ENCODE assay signal across 20 cellular contexts in the genomic region with DNA sequence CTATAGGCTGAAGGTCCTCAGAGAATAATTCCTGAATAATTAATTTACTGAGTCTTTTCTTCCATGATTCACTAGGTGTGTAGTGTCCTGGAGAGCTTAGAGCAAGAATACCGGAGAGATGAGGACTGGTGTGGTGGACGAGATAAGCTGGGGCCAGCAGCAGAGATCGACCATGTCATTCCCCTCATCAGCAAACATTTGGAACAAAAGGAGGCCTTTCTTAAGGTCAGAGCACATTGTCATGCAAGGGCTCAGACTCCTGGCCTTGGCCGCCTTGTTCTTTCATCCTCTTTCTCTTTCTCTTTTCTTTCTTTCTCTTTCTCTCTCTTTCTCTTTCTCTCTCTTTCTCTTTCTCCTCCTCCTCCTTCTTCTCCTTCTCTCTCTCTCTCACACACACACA.
DNase-seq lines count a peak whose midpoint lies in the region; ATAC-seq, FAIRE-seq and TF ChIP-seq lines count a peak whose summit lies in the region.
"Had no signal": no experiment of that assay in that cellular context is flagged by ENCODE, and none has a peak within 500 bp of the region (broad histone marks: within the 10 kb centered on the region; RNA-seq: fewer than 3 reads in every experiment).

No MANE protein-coding gene starts in this region.

- H3K23me2 ChIP-seq in H9 (ENCODE audit: insufficient read length, low read depth, low read length, poor library complexity, severe bottlenecking): no peaks in the 10 kb centered on the region

- H3K4me3 ChIP-seq in iPS DF 6.9 (ENCODE audit: low read length): no peak overlapping the region
- no peak overlapping the region for H3K4me3 ChIP-seq in neuronal stem cell (ENCODE audit: low read length in 2 of 2)
- H3K4me3 ChIP-seq: MG63, SJCRH30 had no signal

- no peak overlapping the region for H3T11ph ChIP-seq in H9 (ENCODE audit: low read length)

- no peak for FAIRE-seq in D721Med (lab: Jason Lieb, UNC)
- FAIRE-seq: GM12891, RCC 7860 had no signal

- no peak overlapping the region for H4K5ac ChIP-seq in H9 (ENCODE audit: insufficient read length, low read depth, low read length)

- H2AFZ ChIP-seq in H9 (ENCODE audit: low read length): no peak overlapping the region
- peak overlapping the region; percentile 0 for H2AFZ ChIP-seq in neuronal stem cell (ENCODE audit: low read length)

- TF ChIP-seq CTCF in H9 (conservative IDR thresholded peaks at IDR 0.05): no peak
- no peak for TF ChIP-seq CTCF in D721Med (IDR thresholded peaks at IDR 0.05; ENCODE audit: insufficient read depth, missing control alignments)

- H2BK5ac ChIP-seq in H9 (ENCODE audit: insufficient read length, low read length) (no peak overlapping the region), neuronal stem cell (ENCODE audit: low read length) (no peak overlapping the region)

- no peaks in the 10 kb centered on the region for H3K27me3 Mint-ChIP-seq in H9 (ENCODE audit: low read depth)
- peaks cover 6% of the 10 kb centered on the region for H3K27me3 Mint-ChIP-seq in activated naive CD4-positive, alpha-beta T cell treated with anti-CD3 and anti-CD28 coated beads for 36 hours (ENCODE audit: low read depth)
- H3K27me3 Mint-ChIP-seq in T-cell: peaks cover 7 to 12% of the 10 kb centered on the region in 2 donors

- H2BK20ac ChIP-seq in H9 (ENCODE audit: low read depth, low read length, poor library complexity, severe bottlenecking): no peak overlapping the region

- H3K56ac ChIP-seq in H9 (ENCODE audit: insufficient read length, low read depth, low read length): no peak overlapping the region

- no CpG with 5 or more reads among the region's 4 CpGs for WGBS in H9 (ENCODE audit: extremely low coverage, insufficient read length, low lambda C conversion rate)
- WGBS in iPS DF 6.9 (ENCODE audit: insufficient coverage, insufficient read length): no CpG with 5 or more reads among the region's 4 CpGs
- WGBS in neuronal stem cell (ENCODE audit: extremely low coverage in 2 of 2, insufficient read length in 2 of 2, insufficient replicate concordance in 1 of 2), 2 donors: no CpG with 5 or more reads among the region's 4 CpGs

- ATAC-seq in T-cell (replicated peaks in 1 of 4): no peak

- H3K4ac ChIP-seq in H9 (ENCODE audit: low read depth, low read length) (no peak overlapping the region), neuronal stem cell (ENCODE audit: low read length) (no peak overlapping the region)

- H2BK12ac ChIP-seq in H9 (ENCODE audit: insufficient read length, low read depth, low read length) (no peak overlapping the region), neuronal stem cell (ENCODE audit: low read length) (no peak overlapping the region)

- H3K36me3 Mint-ChIP-seq in H9 (ENCODE audit: insufficient read depth in 1 of 3, low read depth in 3 of 3) (peaks cover 0 to 10% (median 0%) of the 10 kb centered on the region in 3 experiments; a peak in 4 of 7 replicates), T-cell (no peaks in the 10 kb centered on the region)
- H3K36me3 Mint-ChIP-seq in activated naive CD4-positive, alpha-beta T cell treated with anti-CD3 and anti-CD28 coated beads for 36 hours (ENCODE audit: low read depth): no peaks in the 10 kb centered on the region
- H3K36me3 Mint-ChIP-seq: CD4-positive, CD25-positive, alpha-beta regulatory T cell had no signal

- H3K27ac ChIP-seq in H9 (ENCODE audit: insufficient read length, low read depth, low read length) (no peak overlapping the region), angular gyrus (ENCODE audit: low read depth, low read length) (peak overlapping the region; percentile 41), iPS DF 6.9 (ENCODE audit: low read length) (no peak overlapping the region), neuronal stem cell (replicated peaks; ENCODE audit: low read length) (no peak overlapping the region)
- H3K27ac ChIP-seq: SJCRH30 had no signal

- H3K4me1 Mint-ChIP-seq in H9 (peaks cover 30 to 33% of the 10 kb centered on the region in 2 experiments), T-cell (no peaks in the 10 kb centered on the region)
- H3K4me1 Mint-ChIP-seq in activated naive CD4-positive, alpha-beta T cell treated with anti-CD3 and anti-CD28 coated beads for 36 hours (ENCODE audit: low read depth): no peaks in the 10 kb centered on the region
- H3K4me1 Mint-ChIP-seq: CD4-positive, CD25-positive, alpha-beta regulatory T cell had no signal

- H3K9ac ChIP-seq in H9 (ENCODE audit: extremely low read depth, insufficient read length, low read length) (no peak overlapping the region), neuronal stem cell (ENCODE audit: low read depth, low read length, poor library complexity) (no peak overlapping the region)

- H4K20me1 ChIP-seq in H9 (ENCODE audit: control insufficient read depth, insufficient read depth, insufficient read length): no peaks in the 10 kb centered on the region

- H3K9me3 ChIP-seq in H9 (ENCODE audit: control insufficient read depth, low read depth, low read length) (no peaks in the 10 kb centered on the region), iPS DF 6.9 (ENCODE audit: control insufficient read depth, insufficient read depth, low read length) (no peaks in the 10 kb centered on the region; the same call in 1 of the 2 replicates), neuronal stem cell (replicated peaks in 1 of 2; ENCODE audit: control insufficient read depth in 2 of 2, insufficient read depth in 1 of 2, low read depth in 1 of 2, low read length in 2 of 2) (peaks cover 3 to 19% of the 10 kb centered on the region in 2 donors)
- H3K9me3 ChIP-seq: BE2C, MG63 had no signal

- H4K8ac ChIP-seq in H9 (replicated peaks; ENCODE audit: insufficient read length, low read depth, low read length) (no peak overlapping the region), neuronal stem cell (ENCODE audit: low read depth, low read length) (no peak overlapping the region)

- H3K4me1 ChIP-seq in H9 (ENCODE audit: insufficient read depth, low read length): no peaks in the 10 kb centered on the region
- H3K4me1 ChIP-seq in iPS DF 6.9 (ENCODE audit: control insufficient read depth, insufficient read depth, low read length): no peaks in the 10 kb centered on the region
- peaks cover 3 to 23% of the 10 kb centered on the region in 2 donors for H3K4me1 ChIP-seq in neuronal stem cell (ENCODE audit: control insufficient read depth in 2 of 2, insufficient read depth in 1 of 2, low read depth in 1 of 2, low read length in 2 of 2)
- H3K4me1 ChIP-seq: BE2C had no signal

- H3K9me3 Mint-ChIP-seq in H9 (no peaks in the 10 kb centered on the region; a peak in 1 of 5 replicates), T-cell (no peaks in the 10 kb centered on the region)
- no peaks in the 10 kb centered on the region for H3K9me3 Mint-ChIP-seq in activated naive CD4-positive, alpha-beta T cell treated with anti-CD3 and anti-CD28 coated beads for 36 hours
- H3K9me3 Mint-ChIP-seq: CD4-positive, CD25-positive, alpha-beta regulatory T cell had no signal

- H3K27me3 ChIP-seq in H9 (ENCODE audit: insufficient read depth, low read length) (no peaks in the 10 kb centered on the region), iPS DF 6.9 (ENCODE audit: control insufficient read depth, insufficient read depth, low read length) (no peaks in the 10 kb centered on the region), neuronal stem cell (ENCODE audit: control insufficient read depth in 3 of 3, insufficient read depth in 3 of 3, low read depth in 1 of 3, low read length in 3 of 3) (no peaks in the 10 kb centered on the region)
- H3K27me3 ChIP-seq: BE2C, SJCRH30 had no signal

- H3K27ac Mint-ChIP-seq in H9: peak overlapping the region in 1 of 3 experiments; percentile 35; a peak in 1 of 7 replicates
- H3K27ac Mint-ChIP-seq in activated naive CD4-positive, alpha-beta T cell treated with anti-CD3 and anti-CD28 coated beads for 36 hours: no peak overlapping the region
- H3K27ac Mint-ChIP-seq in T-cell: no peak overlapping the region
- H3K27ac Mint-ChIP-seq: CD4-positive, CD25-positive, alpha-beta regulatory T cell had no signal

- intact Hi-C loops in activated naive CD4-positive, alpha-beta T cell treated with anti-CD3 and anti-CD28 coated beads for 36 hours (cut with micrococcal nuclease): no loop called here

- H3K14ac ChIP-seq in H9 (ENCODE audit: insufficient read depth, low read length) (no peak overlapping the region), neuronal stem cell (ENCODE audit: low read length) (no peak overlapping the region)

- H2AK5ac ChIP-seq in H9 (ENCODE audit: insufficient read length, low read length) (no peak overlapping the region), neuronal stem cell (ENCODE audit: low read depth, low read length) (no peak overlapping the region)

- H3K4me3 Mint-ChIP-seq in H9 (peak overlapping the region in 1 of 2 experiments; percentile 6; a peak in 1 of 5 replicates), T-cell (no peak overlapping the region)
- H3K4me3 Mint-ChIP-seq in activated naive CD4-positive, alpha-beta T cell treated with anti-CD3 and anti-CD28 coated beads for 36 hours: no peak overlapping the region
- H3K4me3 Mint-ChIP-seq: CD4-positive, CD25-positive, alpha-beta regulatory T cell had no signal

- H3K36me3 ChIP-seq in iPS DF 6.9 (ENCODE audit: control insufficient read depth, insufficient read depth, low read length) (no peaks in the 10 kb centered on the region), neuronal stem cell (replicated peaks in 1 of 2; ENCODE audit: control insufficient read depth in 2 of 2, insufficient read depth in 2 of 2, low read length in 2 of 2) (peaks cover 7 to 26% of the 10 kb centered on the region in 2 donors)
- H3K36me3 ChIP-seq: MG63 had no signal

- H3K23ac ChIP-seq in H9 (ENCODE audit: insufficient read length, low read depth, low read length) (no peak overlapping the region), neuronal stem cell (ENCODE audit: low read depth, low read length, poor library complexity) (no peak overlapping the region)

- no peaks in the 10 kb centered on the region for H3K79me1 ChIP-seq in H9 (ENCODE audit: insufficient read depth, low read depth, low read length, poor library complexity, severe bottlenecking)
- H3K79me1 ChIP-seq in neuronal stem cell (ENCODE audit: low read depth, low read length): no peaks in the 10 kb centered on the region

- H4K91ac ChIP-seq in H9 (ENCODE audit: insufficient read length, low read depth, low read length) (no peak overlapping the region), neuronal stem cell (ENCODE audit: low read depth, low read length, poor library complexity) (no peak overlapping the region)

- no peak overlapping the region for H2BK15ac ChIP-seq in H9 (ENCODE audit: low read depth, low read length)
- H2BK15ac ChIP-seq in neuronal stem cell (ENCODE audit: low read length): no peak overlapping the region

- H3K4me2 ChIP-seq in H9 (ENCODE audit: insufficient read depth, insufficient read length, low read length) (no peak overlapping the region), neuronal stem cell (ENCODE audit: insufficient read depth, low read length, poor library complexity, severe bottlenecking) (no peak overlapping the region)

- no peak overlapping the region for H2BK120ac ChIP-seq in H9 (ENCODE audit: low read depth, low read length, poor library complexity, severe bottlenecking)
- no peak overlapping the region for H2BK120ac ChIP-seq in neuronal stem cell (ENCODE audit: low read depth, low read length)

- H3K18ac ChIP-seq in H9 (ENCODE audit: insufficient read length, low read depth, low read length) (no peak overlapping the region), neuronal stem cell (ENCODE audit: low read length) (no peak overlapping the region)

- POLR2A ChIA-PET in T-cell (lab: Charles Lee): no interaction called here

- DNase-seq in H9: peak; percentile 39
- peak; percentile 13 for DNase-seq in iPS DF 6.9 (ENCODE audit: low read depth, low spot score)
- DNase-seq in neuronal stem cell (ENCODE audit: low spot score): no peak
- DNase-seq in activated naive CD4-positive, alpha-beta T cell treated with anti-CD3 and anti-CD28 coated beads for 36 hours: no peak
- no peak for DNase-seq in T-cell
- DNase-seq in D721Med (ENCODE audit: insufficient read length, low spot score): no peak
- no peak for DNase-seq in activated CD4-positive, alpha-beta T cell treated with anti-CD3 and anti-CD28 coated beads for 1 hour
- DNase-seq: BE2C; CD4-positive, CD25-positive, alpha-beta regulatory T cell; DMS79; GOT3; MG63; NCI-H1417; NCI-H187 treated with DMSO at 0.1 percent for 48 hours; NCI-H2107; NCI-H748 treated with DMSO at 0.1 percent for 48 hours; SJCRH30 had no signal

- no peaks in the 10 kb centered on the region for H3K79me2 ChIP-seq in H9 (ENCODE audit: insufficient read depth, low read length)

- CTCF ChIA-PET in activated naive CD4-positive, alpha-beta T cell treated with anti-CD3 and anti-CD28 coated beads for 36 hours (lab: Charles Lee): no interaction called here
- CTCF ChIA-PET in T-cell (lab: Charles Lee): no interaction called here

Comparison
In these comparisons a context has a peak if more than half of its experiments do, and no peak if none do; other contexts are left out.
1. DNase-seq: peak in H9 (single experiment) and iPS DF 6.9 (single experiment); none in neuronal stem cell (single experiment), activated naive CD4-positive, alpha-beta T cell treated with anti-CD3 and anti-CD28 coated beads for 36 hours (single experiment), T-cell (0 of 34), D721Med (single experiment) and activated CD4-positive, alpha-beta T cell treated with anti-CD3 and anti-CD28 coated beads for 1 hour (single experiment).